Comparison of ENCODE assay signal across 19 cellular contexts in the genomic region with DNA sequence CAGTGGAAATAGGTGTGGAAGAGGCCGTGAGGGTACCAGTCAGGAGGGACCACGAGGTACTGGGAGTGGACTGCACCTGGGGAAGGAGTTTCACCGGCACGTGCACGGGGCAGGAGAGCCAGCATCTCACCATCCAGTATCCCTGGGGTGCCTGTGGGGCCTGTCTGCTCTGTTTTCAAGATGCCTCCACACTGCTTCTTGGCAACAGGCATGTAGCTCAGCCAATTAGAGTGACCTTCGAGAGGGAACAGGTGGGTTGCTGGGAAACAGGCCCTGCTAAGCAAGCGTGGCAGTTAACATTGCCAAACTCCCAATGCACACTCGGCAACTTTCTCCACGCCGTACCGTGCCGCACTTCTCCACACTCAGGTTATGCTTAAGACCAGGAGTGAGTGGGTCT. TPM values are rescaled to one million over a fixed set of nuclear protein-coding genes. Genes with fewer than 3 reads are reported as not detected.
DNase-seq lines count a peak whose midpoint lies in the region; ATAC-seq and TF ChIP-seq lines count a peak whose summit lies in the region.
"Had no signal": no experiment of that assay in that cellular context is flagged by ENCODE, and none has a peak within 500 bp of the region (broad histone marks: within the 10 kb centered on the region; RNA-seq: fewer than 3 reads in every experiment).

No MANE protein-coding gene starts in this region.

- H3K27ac ChIP-seq in IMR-90 (ENCODE audit: insufficient read depth, low read length) (no peak overlapping the region), psoas muscle (no peak overlapping the region)

- CTCF ChIA-PET in IMR-90 (lab: Yijun Ruan, JAX) = no interaction called here

- TF ChIP-seq CTCF in IMR-90 (conservative IDR thresholded peaks at IDR 0.05; ENCODE audit: low read depth, low read length) (no peak), psoas muscle (IDR thresholded peaks at IDR 0.05) (no peak), GM20000 (IDR thresholded peaks at IDR 0.05; ENCODE audit: extremely low read depth, missing control alignments) (no peak)

- H2BK120ac ChIP-seq in IMR-90 (ENCODE audit: low read depth, low read length) = no peak overlapping the region

- POLR2A ChIA-PET in IMR-90 (lab: Charles Lee; ENCODE audit: unreplicated experiment) = no interaction called here

- H4K8ac ChIP-seq in IMR-90 (ENCODE audit: low read depth in 2 of 2, low read length in 2 of 2) = no peak overlapping the region

- H4K91ac ChIP-seq in IMR-90 (ENCODE audit: insufficient read depth, low read depth, low read length) = no peak overlapping the region

- DNase-seq in activated naive CD4-positive, alpha-beta T cell treated with anti-CD3 and anti-CD28 coated beads, Interleukin-2, amount 50 U/mL, for 72 hours (ENCODE audit: low spot score in 2 of 2) = no peak
- no peak for DNase-seq in activated naive CD4-positive, alpha-beta T cell treated with anti-CD3 and anti-CD28 coated beads, Interleukin-2, amount 50 U/mL, for 16 hours
- DNase-seq in IMR-90 = no peak
- peak; percentile 82 for DNase-seq in cerebellum (ENCODE audit: low spot score)
- DNase-seq in psoas muscle = no peak
- no peak for DNase-seq in GM20000 (ENCODE audit: low spot score)
- DNase-seq in central memory CD4-positive, alpha-beta T cell = no peak
- DNase-seq in activated naive CD8-positive, alpha-beta T cell treated with anti-CD3 and anti-CD28 coated beads, Interleukin-2, amount 50 U/mL, for 24 hours = no peak
- DNase-seq: GOT3, Karpas-422, NCI-H1694 treated with DMSO at 0.1 percent for 48 hours, NCI-H345, NCI-H524, Right ventricle myocardium superior had no signal

- H3K79me1 ChIP-seq in IMR-90 (ENCODE audit: low read depth in 1 of 2, low read length in 2 of 2) = no peaks in the 10 kb centered on the region

- no peak overlapping the region for H2AK5ac ChIP-seq in IMR-90 (ENCODE audit: low read depth, low read length)

- peak overlapping the region; percentile 65 for H2AK9ac ChIP-seq in IMR-90 (replicated peaks; ENCODE audit: low read depth, low read length, poor library complexity)

- H3K18ac ChIP-seq in IMR-90 (ENCODE audit: low read depth, low read length) = no peak overlapping the region

- H2BK5ac ChIP-seq in IMR-90 (ENCODE audit: low read depth, low read length, poor library complexity, severe bottlenecking) = no peak overlapping the region

- H3K23ac ChIP-seq in IMR-90 (ENCODE audit: low read depth, low read length) = no peak overlapping the region

- H3K9me1 ChIP-seq in IMR-90 (ENCODE audit: insufficient read depth, low read length) = no peaks in the 10 kb centered on the region

- no peak overlapping the region for H3K4ac ChIP-seq in IMR-90 (ENCODE audit: low read depth, low read length)

- no peak overlapping the region for H3K9ac ChIP-seq in IMR-90 (ENCODE audit: low read depth, low read length)

- H3K4me3 ChIP-seq in IMR-90 (ENCODE audit: insufficient read depth, low read depth, low read length) (no peak overlapping the region), psoas muscle (no peak overlapping the region)
- H3K4me3 ChIP-seq: GM12878 had no signal

- intact Hi-C loops in IMR-90 (cut with micrococcal nuclease) = no loop called here
- intact Hi-C loops in psoas muscle (cut with DNase I) = no loop called here

- WGBS in IMR-90 (ENCODE audit: extremely low coverage in 2 of 2, insufficient read length in 1 of 2), 2 experiments = 77% methylated on average over 4 of the region's 12 CpGs; no CpG with 5 or more reads in 1 of the 2 experiments
- whole genome bisulfite sequencing in psoas muscle, 3 donors = 43 to 51% (median 45%) methylated on average over 12 of the region's 12 CpGs

- no peaks in the 10 kb centered on the region for H3K4me1 Mint-ChIP-seq in activated naive CD8-positive, alpha-beta T cell treated with anti-CD3 and anti-CD28 coated beads, Interleukin-2, amount 50 U/mL, for 24 hours
- H3K4me1 Mint-ChIP-seq: B cell had no signal

- H3K56ac ChIP-seq in IMR-90 (ENCODE audit: extremely low read depth, insufficient read depth, low read length) = no peak overlapping the region

- H4K5ac ChIP-seq in IMR-90 (ENCODE audit: low read depth, low read length) = no peak overlapping the region

- H3K27ac Mint-ChIP-seq in activated naive CD4-positive, alpha-beta T cell treated with anti-CD3 and anti-CD28 coated beads, Interleukin-2, amount 50 U/mL, for 72 hours = peak overlapping the region; percentile 43 to 86
- no peak overlapping the region for H3K27ac Mint-ChIP-seq in activated naive CD8-positive, alpha-beta T cell treated with anti-CD3 and anti-CD28 coated beads, Interleukin-2, amount 50 U/mL, for 24 hours
- H3K27ac Mint-ChIP-seq: B cell, IgD-negative memory B cell had no signal

- in situ Hi-C loops in IMR-90 (cut with MboI; ENCODE audit: low sequenced_read_pairs) = no loop called here

- no TSS peak for BruUV-seq in IMR-90 (replicated peaks; lab: Mats Ljungman, UMichigan)

- ATAC-seq in activated naive CD4-positive, alpha-beta T cell treated with anti-CD3 and anti-CD28 coated beads, Interleukin-2, amount 50 U/mL, for 72 hours = no peak
- no peak for ATAC-seq in IMR-90 (ENCODE audit: low read depth)
- peak in 3 of 4 donors; percentile 18 to 62 (median 38) for ATAC-seq in psoas muscle
- ATAC-seq in activated naive CD8-positive, alpha-beta T cell treated with anti-CD3 and anti-CD28 coated beads, Interleukin-2, amount 50 U/mL, for 24 hours = no peak
- ATAC-seq: GM12878, HCT116 had no signal

- no peak overlapping the region for H3K4me3 Mint-ChIP-seq in activated naive CD8-positive, alpha-beta T cell treated with anti-CD3 and anti-CD28 coated beads, Interleukin-2, amount 50 U/mL, for 24 hours
- H3K4me3 Mint-ChIP-seq: B cell, CD14-positive monocyte, IgD-negative memory B cell had no signal

- dilution Hi-C loops in IMR-90 (cut with HindIII; ENCODE audit: low sequenced_read_pairs, unreplicated experiment) = no loop called here

- H3K27me3 Mint-ChIP-seq in activated naive CD8-positive, alpha-beta T cell treated with anti-CD3 and anti-CD28 coated beads, Interleukin-2, amount 50 U/mL, for 24 hours = no peaks in the 10 kb centered on the region
- H3K27me3 Mint-ChIP-seq: B cell, IgD-negative memory B cell had no signal

- no peak overlapping the region for H2AFZ ChIP-seq in IMR-90 (replicated peaks; ENCODE audit: low read length, poor library complexity)

- no peak for TF ChIP-seq POLR2A in IMR-90 (IDR thresholded peaks at IDR 0.05; ENCODE audit: low read depth, low read length)

- no peaks in the 10 kb centered on the region for H4K20me1 ChIP-seq in IMR-90 (ENCODE audit: insufficient read depth, low read length)

- H3K36me3 ChIP-seq in IMR-90 (ENCODE audit: control insufficient read depth, insufficient read depth, low read length) = no peaks in the 10 kb centered on the region
- H3K36me3 ChIP-seq in psoas muscle (ENCODE audit: insufficient read depth in 1 of 2, low read depth in 1 of 2) = peaks cover 0 to 4% of the 10 kb centered on the region in 2 donors

- H3K9me3 Mint-ChIP-seq in activated naive CD4-positive, alpha-beta T cell treated with anti-CD3 and anti-CD28 coated beads, Interleukin-2, amount 50 U/mL, for 72 hours = no peaks in the 10 kb centered on the region
- H3K9me3 Mint-ChIP-seq in activated naive CD8-positive, alpha-beta T cell treated with anti-CD3 and anti-CD28 coated beads, Interleukin-2, amount 50 U/mL, for 24 hours = no peaks in the 10 kb centered on the region
- H3K9me3 Mint-ChIP-seq: CD14-positive monocyte, IgD-negative memory B cell had no signal

- no peaks in the 10 kb centered on the region for H3K9me3 ChIP-seq in IMR-90 (ENCODE audit: control insufficient read depth, insufficient read depth, low read length)
- no peaks in the 10 kb centered on the region for H3K9me3 ChIP-seq in psoas muscle

- H2BK15ac ChIP-seq in IMR-90 (ENCODE audit: low read depth, low read length) = no peak overlapping the region

- TF ChIP-seq RAD21 in IMR-90 (IDR thresholded peaks at IDR 0.05; ENCODE audit: low read length) = no peak

- H3K27me3 ChIP-seq in IMR-90 (ENCODE audit: control insufficient read depth, insufficient read depth, low read length) (no peaks in the 10 kb centered on the region; the same call in 1 of the 2 replicates), psoas muscle (ENCODE audit: insufficient read depth in 3 of 3, low read length in 2 of 3) (no peaks in the 10 kb centered on the region)

- no peak overlapping the region for H3K4me2 ChIP-seq in IMR-90 (ENCODE audit: low read depth, low read length)

- H3K4me1 ChIP-seq in IMR-90 (ENCODE audit: control insufficient read depth, insufficient read depth, low read length) = no peaks in the 10 kb centered on the region
- H3K4me1 ChIP-seq in psoas muscle = no peaks in the 10 kb centered on the region

- H3K14ac ChIP-seq in IMR-90 (replicated peaks; ENCODE audit: low read depth, low read length) = no peak overlapping the region

- no peak overlapping the region for H2BK20ac ChIP-seq in IMR-90 (ENCODE audit: low read depth, low read length)

- peaks cover 10 to 12% of the 10 kb centered on the region in 2 donors for H3K36me3 Mint-ChIP-seq in activated naive CD4-positive, alpha-beta T cell treated with anti-CD3 and anti-CD28 coated beads, Interleukin-2, amount 50 U/mL, for 72 hours
- H3K36me3 Mint-ChIP-seq in activated naive CD8-positive, alpha-beta T cell treated with anti-CD3 and anti-CD28 coated beads, Interleukin-2, amount 50 U/mL, for 24 hours (ENCODE audit: low read depth) = peaks cover 4% of the 10 kb centered on the region

TF ChIP-seq in IMR-90, 13 proteins besides CTCF, POLR2A, EP300 and RAD21 (continues in another document):
- no peak for TF ChIP-seq FOS (IDR thresholded peaks at IDR 0.05; ENCODE audit: low read depth, low read length)
- TF ChIP-seq MXI1 (IDR thresholded peaks at IDR 0.05; ENCODE audit: borderline replicate concordance, low read depth, low read length) = no peak
- TF ChIP-seq ELK1 (IDR thresholded peaks at IDR 0.05; ENCODE audit: borderline replicate concordance, low read depth, low read length) = no peak
- TF ChIP-seq CEBPB (IDR thresholded peaks at IDR 0.05; ENCODE audit: low read depth, low read length) = no peak

RNA-seq across cellular contexts. Expression of gene KCNC4, which starts 17.7 kb away (rescaled TPM):
- total RNA-seq in activated naive CD4-positive, alpha-beta T cell treated with anti-CD3 and anti-CD28 coated beads, Interleukin-2, amount 50 U/mL, for 72 hours = 10 to 100 TPM in 1 of 2 donors, 1 to 10 TPM in 1; 8.6 to 27.1 TPM
- total RNA-seq in IMR-90 (2012; rRNA removed) = 0.18 and 0.28 TPM in 2 replicates
- 1.9 and 2.3 TPM in 2 replicates for polyA plus RNA-seq in IMR-90 (2012; rRNA removed)
- 1.3 and 2.1 TPM in 2 replicates for polyA plus RNA-seq in IMR-90 (2012; cell fraction: cytosol; rRNA removed)
- polyA plus RNA-seq in IMR-90 (2012; cell fraction: nucleus; rRNA removed; ENCODE audit: low replicate concordance) = 2.6 and 5.8 TPM in 2 replicates
- total RNA-seq in cerebellum = 7.1 TPM
- 10 to 100 TPM in 1 of 4 donors, 1 to 10 TPM in 3; 5.1 to 14.5 (median 5.9) TPM for total RNA-seq in psoas muscle
- 1 to 10 TPM; 2.4 to 9.2 (median 3.1) TPM for polyA plus RNA-seq in psoas muscle

Comparison
In these comparisons a context has a peak if more than half of its experiments do, and no peak if none do; other contexts are left out.
1. ATAC-seq: peak in psoas muscle (3 of 4); none in activated naive CD4-positive, alpha-beta T cell treated with anti-CD3 and anti-CD28 coated beads, Interleukin-2, amount 50 U/mL, for 72 hours (0 of 2), IMR-90 (single experiment) and activated naive CD8-positive, alpha-beta T cell treated with anti-CD3 and anti-CD28 coated beads, Interleukin-2, amount 50 U/mL, for 24 hours (single experiment).